In genomic region chr5:151126199-151126645, GRCh38 we compare ENCODE assay signal across 8 cellular contexts. TPM values are rescaled to one million over a fixed set of nuclear protein-coding genes. Genes with fewer than 3 reads are reported as not detected.
DNase-seq lines count a peak whose midpoint lies in the region; ATAC-seq, FAIRE-seq and TF ChIP-seq lines count a peak whose summit lies in the region.

No MANE protein-coding gene starts in this region.

- no peak overlapping the region for H3K4me3 ChIP-seq in tibial artery

- ATAC-seq in HG03521 (IDR thresholded peaks at IDR 0.05; ENCODE audit: unreplicated experiment) = peak; percentile 29

- peak overlapping the region; percentile 44 for H3K27ac Mint-ChIP-seq in osteocyte (ENCODE audit: unreplicated experiment)

- peaks cover 63 to 99% (median 70%) of the 10 kb centered on the region in 3 donors for H3K36me3 ChIP-seq in tibial artery

- H3K9me3 ChIP-seq in tibial artery = no peaks in the 10 kb centered on the region

- intact Hi-C loops in tibial artery (cut with DNase I; ENCODE audit: low total_unique reads) = loop anchor here (2.0 to 5.0 kb wide), 2 partner anchors 39 to 111 kb away; no protein-coding TSS in a partner anchor

- no peak overlapping the region for H3K27ac ChIP-seq in tibial artery

- no peak for FAIRE-seq in frontal cortex (lab: Jason Lieb, UNC)

- H3K4me1 ChIP-seq in tibial artery = peaks cover 0 to 12% (median 7%) of the 10 kb centered on the region in 4 donors

- peaks cover 47% of the 10 kb centered on the region for H3K36me3 Mint-ChIP-seq in osteocyte (ENCODE audit: unreplicated experiment)

- peaks cover 4% of the 10 kb centered on the region for H3K4me1 Mint-ChIP-seq in osteocyte (ENCODE audit: unreplicated experiment)

- H3K9me3 Mint-ChIP-seq in osteocyte (ENCODE audit: unreplicated experiment) = no peaks in the 10 kb centered on the region

- TF ChIP-seq CTCF in osteocyte (IDR thresholded peaks at IDR 0.05) = peak; percentile 82
- peak; percentile 72 to 87 for TF ChIP-seq CTCF in tibial artery (IDR thresholded peaks at IDR 0.05)

- H3K27me3 Mint-ChIP-seq in osteocyte (ENCODE audit: unreplicated experiment) = no peaks in the 10 kb centered on the region

- H3K27me3 ChIP-seq in tibial artery = no peaks in the 10 kb centered on the region

- DNase-seq in NCI-H1092 treated with DMSO at 0.1 percent for 48 hours (lab: John Stamatoyannopoulos, UW) (peak; percentile 34), NCI-H1092 (lab: John Stamatoyannopoulos, UW) (no peak), RKO (ENCODE audit: low spot score) (peak; percentile 68), activated gamma-delta T cell (lab: John Stamatoyannopoulos, UW) (peak; percentile 21), frontal cortex (ENCODE audit: low spot score in 2 of 2) (peak; percentile 29 to 68), osteocyte (ENCODE audit: extremely low spot score, unreplicated experiment) (no peak), tibial artery (peak; percentile 73 to 78)

- no peak overlapping the region for H3K4me3 Mint-ChIP-seq in osteocyte (ENCODE audit: unreplicated experiment)

RNA-seq across cellular contexts. Expression of gene ANXA6, which starts 31.4 kb away (rescaled TPM):
- total RNA-seq in frontal cortex (48.9 TPM), osteocyte (245 and 254 TPM in 2 replicates)

RNA-seq across cellular contexts. Expression of gene TNIP1, which starts 45.4 kb away (rescaled TPM):
- 15.1 TPM for total RNA-seq in frontal cortex
- 73.5 and 85.5 TPM in 2 replicates for total RNA-seq in osteocyte

Comparison
In these comparisons a context has a peak if more than half of its experiments do, and no peak if none do; other contexts are left out.
1. DNase-seq: peak in NCI-H1092 treated with DMSO at 0.1 percent for 48 hours (single experiment), RKO (single experiment), activated gamma-delta T cell (single experiment), frontal cortex (2 of 2) and tibial artery (2 of 2); none in NCI-H1092 (single experiment) and osteocyte (single experiment).